ENCODE assay signal across 8 cellular contexts in genomic region chr10:50740351-50740688, GRCh38. TPM values are rescaled to one million over a fixed set of nuclear protein-coding genes. Genes with fewer than 3 reads are reported as not detected.
A peak's percentile ranks its signal among the peaks of the same experiment; 100 is the strongest.
DNase-seq lines count a peak whose midpoint lies in the region; ATAC-seq and TF ChIP-seq lines count a peak whose summit lies in the region.

No MANE protein-coding gene starts in this region.

- H3K9me3 Mint-ChIP-seq in naive thymus-derived CD4-positive, alpha-beta T cell = no peaks in the 10 kb centered on the region

- ATAC-seq in GM21576 (IDR thresholded peaks at IDR 0.05; ENCODE audit: unreplicated experiment) (peak; percentile 41), upper lobe of left lung (ENCODE audit: low FRiP score in 2 of 2) (peak in 1 of 2 donors; percentile 70)
- peak; percentile 20 for ATAC-seq in naive thymus-derived CD4-positive, alpha-beta T cell

- H3K27ac Mint-ChIP-seq in naive thymus-derived CD4-positive, alpha-beta T cell = peak overlapping the region; percentile 37 to 97 (median 93)

- H3K9me3 ChIP-seq in ES-I3 (ENCODE audit: control insufficient read depth, insufficient read depth, low read length) (no peaks in the 10 kb centered on the region), esophagus (ENCODE audit: control insufficient read depth in 2 of 2, insufficient read depth in 1 of 2, low read depth in 1 of 2, low read length in 1 of 2) (no peaks in the 10 kb centered on the region), upper lobe of left lung (no peaks in the 10 kb centered on the region)
- H3K9me3 ChIP-seq in naive thymus-derived CD4-positive, alpha-beta T cell (ENCODE audit: control insufficient read depth in 2 of 3, low read length in 3 of 3) = no peaks in the 10 kb centered on the region

- H3K27me3 ChIP-seq in esophagus (ENCODE audit: control insufficient read depth in 1 of 2, insufficient read depth in 2 of 2, low read length in 2 of 2) (no peaks in the 10 kb centered on the region), upper lobe of left lung (no peaks in the 10 kb centered on the region)
- no peaks in the 10 kb centered on the region for H3K27me3 ChIP-seq in naive thymus-derived CD4-positive, alpha-beta T cell (ENCODE audit: control insufficient read depth in 2 of 2, insufficient read depth in 2 of 2, low read length in 2 of 2)

- intact Hi-C loops in naive thymus-derived CD4-positive, alpha-beta T cell (cut with micrococcal nuclease) = no loop called here

- CTCF ChIA-PET in naive thymus-derived CD4-positive, alpha-beta T cell (lab: Charles Lee) = interaction anchor here (0.6 kb wide), 1 partner anchor 94 kb away, joined by 3 read pairs; no protein-coding TSS in a partner anchor

- DNase-seq in activated CD4-positive, alpha-beta T cell treated with anti-CD3 and anti-CD28 coated beads, Interleukin-2, amount 50 U/mL, for 48 hours = peak; percentile 34 to 39
- peak in 5 of 9 donors; percentile 1 to 29 (median 11) for DNase-seq in naive thymus-derived CD4-positive, alpha-beta T cell
- DNase-seq in upper lobe of left lung (no peak), NOMO-1 treated with dmso at 0.1 percent for 144 hours (lab: John Stamatoyannopoulos, UW; ENCODE audit: unreplicated experiment) (no peak)

- POLR2A ChIA-PET in naive thymus-derived CD4-positive, alpha-beta T cell (lab: Charles Lee) = interaction anchor here (1.7 kb wide), 1 partner anchor 118 kb away, joined by 6 read pairs; no protein-coding TSS in a partner anchor

- peak overlapping the region; percentile 90 for H3K9ac ChIP-seq in ES-I3 (ENCODE audit: low read depth, low read length)

- no peak for TF ChIP-seq POLR2A in upper lobe of left lung (IDR thresholded peaks at IDR 0.05)

- peaks cover 18 to 43% (median 39%) of the 10 kb centered on the region in 7 donors for H3K4me1 Mint-ChIP-seq in naive thymus-derived CD4-positive, alpha-beta T cell

- no peak for TF ChIP-seq RAD21 in Ishikawa (IDR thresholded peaks at IDR 0.05; ENCODE audit: low read depth)

- no peak for TF ChIP-seq EP300 in Ishikawa (IDR thresholded peaks at IDR 0.05; ENCODE audit: borderline replicate concordance)
- no peak for TF ChIP-seq EP300 in upper lobe of left lung (IDR thresholded peaks at IDR 0.05)

- peak overlapping the region; percentile 68 to 91 for H3K4me3 ChIP-seq in esophagus (ENCODE audit: low read depth in 1 of 2, low read length in 2 of 2)
- peak overlapping the region; percentile 92 for H3K4me3 ChIP-seq in naive thymus-derived CD4-positive, alpha-beta T cell (ENCODE audit: low read length)
- H3K4me3 ChIP-seq in upper lobe of left lung = peak overlapping the region; percentile 27 to 75 (median 59)

- H3K36me3 Mint-ChIP-seq in naive thymus-derived CD4-positive, alpha-beta T cell = no peaks in the 10 kb centered on the region

- H3K27ac ChIP-seq in esophagus (ENCODE audit: low read depth in 2 of 2, low read length in 1 of 2) = peak overlapping the region; percentile 49 to 85
- H3K27ac ChIP-seq in naive thymus-derived CD4-positive, alpha-beta T cell (ENCODE audit: low read depth, low read length) = peak overlapping the region; percentile 66
- peak overlapping the region; percentile 76 to 89 (median 84) for H3K27ac ChIP-seq in upper lobe of left lung

- H3K27me3 Mint-ChIP-seq in naive thymus-derived CD4-positive, alpha-beta T cell = peaks cover 0 to 19% (median 0%) of the 10 kb centered on the region in 5 donors

- H3K36me3 ChIP-seq in ES-I3 (ENCODE audit: insufficient read depth, low read length) (no peaks in the 10 kb centered on the region), esophagus (ENCODE audit: control insufficient read depth in 2 of 2, insufficient read depth in 2 of 2, low read length in 1 of 2) (no peaks in the 10 kb centered on the region), upper lobe of left lung (no peaks in the 10 kb centered on the region)
- peaks cover 0 to 10% (median 0%) of the 10 kb centered on the region in 3 experiments for H3K36me3 ChIP-seq in naive thymus-derived CD4-positive, alpha-beta T cell (ENCODE audit: control insufficient read depth in 2 of 3, insufficient read depth in 3 of 3, low read length in 3 of 3)

- TF ChIP-seq CTCF in upper lobe of left lung (IDR thresholded peaks at IDR 0.05) = no peak

- no peaks in the 10 kb centered on the region; the same call in 1 of the 2 replicates for H3K4me1 ChIP-seq in ES-I3 (ENCODE audit: insufficient read depth, low read length)
- H3K4me1 ChIP-seq in esophagus (ENCODE audit: control insufficient read depth in 2 of 2, insufficient read depth in 2 of 2, low read length in 1 of 2) = no peaks in the 10 kb centered on the region
- no peaks in the 10 kb centered on the region for H3K4me1 ChIP-seq in naive thymus-derived CD4-positive, alpha-beta T cell (ENCODE audit: control insufficient read depth in 2 of 2, insufficient read depth in 2 of 2, low read length in 2 of 2)
- peaks cover 0 to 13% (median 8%) of the 10 kb centered on the region in 4 donors for H3K4me1 ChIP-seq in upper lobe of left lung

- peak overlapping the region; percentile 86 to 99 (median 98) for H3K4me3 Mint-ChIP-seq in naive thymus-derived CD4-positive, alpha-beta T cell

- WGBS in esophagus, 2 donors = 3% methylated on average over 8 of the region's 8 CpGs
- 6 to 10% methylated on average over 8 of the region's 8 CpGs for WGBS in upper lobe of left lung, 2 donors

TF ChIP-seq in Ishikawa, 13 proteins besides CTCF, POLR2A, EP300 and RAD21:
- TF ChIP-seq NFIC (IDR thresholded peaks at IDR 0.05) (no peak), CEBPB (IDR thresholded peaks at IDR 0.05) (no peak), FOXM1 (IDR thresholded peaks at IDR 0.05; ENCODE audit: borderline replicate concordance, low read depth) (no peak), CREB1 (IDR thresholded peaks at IDR 0.05; ENCODE audit: low read depth) (0 out of 2 replicates have a peak, but pooled peaks have one; percentile 5)
TF ChIP-seq in Ishikawa: peak in this region for 1.

RNA-seq across cellular contexts. Expression of gene ASAH2B, which starts 0.6 kb away (rescaled TPM):
- polyA plus RNA-seq in esophagus = 1 to 10 TPM; 1.1 to 2.2 TPM
- 1 to 10 TPM; 1.7 to 3.9 (median 2.3) TPM for total RNA-seq in naive thymus-derived CD4-positive, alpha-beta T cell
- 1 to 10 TPM; 2.0 to 3.9 TPM for polyA plus RNA-seq in naive thymus-derived CD4-positive, alpha-beta T cell
- total RNA-seq in upper lobe of left lung = 1 to 10 TPM in 5 of 6 donors, under 1 TPM in 1; 0.44 to 3.9 (median 2.1) TPM

Comparison
In these comparisons a context has a peak if more than half of its experiments do, and no peak if none do; other contexts are left out.
1. DNase-seq: peak in activated CD4-positive, alpha-beta T cell treated with anti-CD3 and anti-CD28 coated beads, Interleukin-2, amount 50 U/mL, for 48 hours (2 of 2) and naive thymus-derived CD4-positive, alpha-beta T cell (5 of 9); none in upper lobe of left lung (0 of 2) and NOMO-1 treated with dmso at 0.1 percent for 144 hours (single experiment).
2. Peak in every context shown above with its lines, with median percentiles within 50 percentile points of each other: H3K27ac ChIP-seq and H3K4me3 ChIP-seq.